Comparison of ENCODE assay signal across 13 cellular contexts in the genomic region with DNA sequence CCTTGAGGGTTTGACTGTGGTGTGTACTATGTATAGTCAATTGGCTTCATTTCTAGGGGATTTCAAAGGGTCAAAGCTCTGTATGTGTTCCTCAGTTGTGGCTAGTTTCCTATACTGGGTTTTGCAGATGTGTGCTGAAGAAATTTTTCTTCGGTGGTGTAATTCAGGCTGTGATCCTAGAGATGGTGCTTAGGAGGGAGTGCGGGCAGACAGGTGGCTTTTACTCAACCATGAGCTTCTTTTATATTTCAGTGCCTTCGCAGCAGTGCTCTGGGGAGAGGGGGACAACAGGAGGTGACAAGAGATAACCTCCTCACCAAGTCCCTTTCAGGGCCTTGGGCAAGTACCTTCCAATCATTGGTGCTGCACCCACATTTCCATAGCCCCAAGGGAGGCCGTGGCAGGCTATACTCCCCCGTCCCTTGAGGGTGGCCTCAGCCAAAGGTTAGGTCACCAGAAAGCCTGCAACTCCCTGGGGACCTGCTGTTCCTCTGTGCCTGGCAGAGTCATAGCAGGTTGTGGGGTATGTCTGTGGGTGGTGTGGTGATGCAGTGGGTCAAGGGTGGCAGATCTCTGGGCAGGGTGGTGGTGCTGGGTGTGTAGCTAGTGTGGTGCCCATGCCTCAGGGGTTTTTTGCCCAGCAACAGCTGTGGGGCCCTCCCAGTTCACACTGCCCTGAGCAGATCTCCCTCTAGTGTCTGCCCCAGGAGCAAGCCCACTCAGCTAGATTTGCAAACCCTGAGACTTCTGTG. TPM values are rescaled to one million over a fixed set of nuclear protein-coding genes. Genes with fewer than 3 reads are reported as not detected.
DNase-seq lines count a peak whose midpoint lies in the region; ATAC-seq and TF ChIP-seq lines count a peak whose summit lies in the region.
"Had no signal": no experiment of that assay in that cellular context is flagged by ENCODE, and none has a peak within 500 bp of the region (broad histone marks: within the 10 kb centered on the region; RNA-seq: fewer than 3 reads in every experiment).

No MANE protein-coding gene starts in this region.

- H3K4me3 ChIP-seq in lower leg skin (ENCODE audit: low read depth, poor library complexity, severe bottlenecking): no peak overlapping the region
- H3K4me3 ChIP-seq: left lung, right atrium auricular region had no signal

- no peaks in the 10 kb centered on the region for H3K36me3 Mint-ChIP-seq in Calu3 (ENCODE audit: insufficient read depth, unreplicated experiment)

- no peak for TF ChIP-seq POLR2A in lower leg skin (IDR thresholded peaks at IDR 0.05)

- 75 to 90% methylated on average over 5 of the region's 5 CpGs for WGBS in lower leg skin, 2 donors

- intact Hi-C loops in lower leg skin (cut with DNase I; ENCODE audit: low total_unique reads) (loop anchor here (5.0 kb wide), 1 partner anchor 366 kb away; no protein-coding TSS in a partner anchor), Calu3 (cut with micrococcal nuclease; ENCODE audit: unreplicated experiment) (no loop called here)

- in situ Hi-C loops in SK-MEL-5 (cut with HindIII; ENCODE audit: low pct_unique_long_range_greater_than_20kb, low sequenced_read_pairs): no loop called here

- TF ChIP-seq CTCF in GM12872 (IDR thresholded peaks at IDR 0.05; ENCODE audit: insufficient read depth, low read depth, low read length) (peak; percentile 63), lower leg skin (IDR thresholded peaks at IDR 0.05) (no peak), Calu3 (IDR thresholded peaks at IDR 0.05; ENCODE audit: unreplicated experiment) (no peak)

- no peaks in the 10 kb centered on the region for H3K4me1 Mint-ChIP-seq in Calu3 (ENCODE audit: low read depth, unreplicated experiment)

- no peaks in the 10 kb centered on the region for H3K9me3 Mint-ChIP-seq in Calu3 (ENCODE audit: low read depth, unreplicated experiment)

- BruUV-seq in Calu3 (replicated peaks; lab: Mats Ljungman, UMichigan): no TSS peak

- H3K4me3 Mint-ChIP-seq in Calu3 (ENCODE audit: low read depth, unreplicated experiment): no peak overlapping the region

- H3K27ac Mint-ChIP-seq in Calu3 (ENCODE audit: unreplicated experiment): no peak overlapping the region

- DNase-seq in SK-MEL-5 (ENCODE audit: low read depth, low spot score): peak; percentile 13
- DNase-seq in lower leg skin (ENCODE audit: low spot score in 2 of 2): no peak
- no peak for DNase-seq in dedifferentiated amniotic fluid mesenchymal stem cell (ENCODE audit: extremely low spot score)
- no peak for DNase-seq in Calu3
- DNase-seq in COLO668 (lab: John Stamatoyannopoulos, UW; ENCODE audit: unreplicated experiment): no peak
- DNase-seq: activated CD4-positive, alpha-beta T cell treated with anti-CD3 and anti-CD28 coated beads for 48 hours; amygdala; NCI-H1092 had no signal

- CTCF ChIA-PET in Calu3 (lab: Charles Lee): interaction anchor here (0.5 kb wide), 1 partner anchor 220 kb away, joined by 3 read pairs; no protein-coding TSS in a partner anchor

- peaks cover 32% of the 10 kb centered on the region for H3K27me3 Mint-ChIP-seq in Calu3 (ENCODE audit: unreplicated experiment)

- peak; percentile 73 for ATAC-seq in GM19397 (IDR thresholded peaks at IDR 0.05; ENCODE audit: unreplicated experiment)
- peak; percentile 54 for ATAC-seq in HG03025 (IDR thresholded peaks at IDR 0.05; ENCODE audit: low FRiP score, unreplicated experiment)
- ATAC-seq: left lung had no signal

RNA-seq across cellular contexts. Expression of a gene that starts 37.0 kb away (rescaled TPM):
- 68.3 and 75.8 TPM in 2 replicates for total RNA-seq in SK-MEL-5 (2014; rRNA removed; shearing (Covaris generic))
- polyA plus RNA-seq in SK-MEL-5 (2015; cell fraction: cytosol; rRNA removed): 46.3 and 48.0 TPM in 2 replicates
- 27.8 and 33.7 TPM in 2 replicates for polyA plus RNA-seq in SK-MEL-5 (2015; cell fraction: nucleus; rRNA removed)
- total RNA-seq in lower leg skin (10 to 100 TPM; 11.4 to 25.8 (median 17.7) TPM), Calu3 (2022) (53.8 and 56.3 TPM in 2 replicates)
